Comparison of ENCODE assay signal across 20 cellular contexts in genomic region chr2:62568074-62568473, GRCh38.
DNase-seq lines count a peak whose midpoint lies in the region; ATAC-seq, FAIRE-seq and TF ChIP-seq lines count a peak whose summit lies in the region.
"Had no signal": no experiment of that assay in that cellular context is flagged by ENCODE, and none has a peak within 500 bp of the region (broad histone marks: within the 10 kb centered on the region; RNA-seq: fewer than 3 reads in every experiment).

No MANE protein-coding gene starts in this region.

- H2AFZ ChIP-seq in SK-N-SH (ENCODE audit: low read depth), result peak overlapping the region; percentile 53; the same call in 1 of the 2 replicates

- peaks cover 44% of the 10 kb centered on the region for H3K27me3 Mint-ChIP-seq in nephron (ENCODE audit: low read depth)

- TF ChIP-seq EP300 in A549 (IDR thresholded peaks at IDR 0.05), result no peak
- TF ChIP-seq EP300 in SK-N-SH (IDR thresholded peaks at IDR 0.05; ENCODE audit: borderline replicate concordance in 1 of 2, low read depth in 1 of 2, low read length in 1 of 2), result no peak

- H3K36me3 ChIP-seq in SK-N-SH (replicated peaks in 1 of 2; ENCODE audit: control insufficient read depth in 1 of 2, insufficient read depth in 2 of 2, low read length in 1 of 2), result no peaks in the 10 kb centered on the region

- H3K4me1 Mint-ChIP-seq in nephron, result peaks cover 33% of the 10 kb centered on the region
- H3K4me1 Mint-ChIP-seq: CD4-positive, CD25-positive, alpha-beta regulatory T cell had no signal

- POLR2A ChIA-PET in A549 (lab: Yijun Ruan, JAX) (no interaction called here), SK-N-SH (lab: Yijun Ruan, JAX) (no interaction called here)

- in situ Hi-C loops in G401 (cut with HindIII; ENCODE audit: low sequenced_read_pairs), result no loop called here

- H3K27ac ChIP-seq in A549, result peak overlapping the region; percentile 80 to 96
- H3K27ac ChIP-seq in SK-N-SH (ENCODE audit: low read depth in 2 of 2, low read length in 1 of 2), result peak overlapping the region in 1 of 2 experiments; percentile 50; a peak in 2 of 4 replicates
- H3K27ac ChIP-seq: HL-60 had no signal

- TF ChIP-seq CTCF in A549 (IDR thresholded peaks at IDR 0.05) (no peak), SK-N-SH (IDR thresholded peaks at IDR 0.05) (no peak), nephron (IDR thresholded peaks at IDR 0.05; ENCODE audit: unreplicated experiment in 3 of 3) (no peak)

- ATAC-seq in A549, result no peak
- ATAC-seq in GM18858 (IDR thresholded peaks at IDR 0.05; ENCODE audit: unreplicated experiment), result no peak
- ATAC-seq: GM12878 had no signal

- H3K4me2 ChIP-seq in A549 (peak overlapping the region; percentile 4; the same call in 1 of the 3 replicates), SK-N-SH (peak overlapping the region; percentile 5; the same call in 1 of the 2 replicates)

- H3K79me2 ChIP-seq in SK-N-SH (ENCODE audit: insufficient read depth), result no peaks in the 10 kb centered on the region

- H3K9me3 ChIP-seq in A549 (no peaks in the 10 kb centered on the region), SK-N-SH (no peaks in the 10 kb centered on the region)

- H3K27me3 ChIP-seq in SK-N-SH (ENCODE audit: insufficient read depth), result no peaks in the 10 kb centered on the region

- 54% methylated on average over 1 of the region's 1 CpG for WGBS in A549 (ENCODE audit: missing lambda C conversion rate)
- WGBS in SK-N-SH (ENCODE audit: low lambda C conversion rate), result 17% methylated on average over 1 of the region's 1 CpG

- H3F3A ChIP-seq in SK-N-SH (replicated peaks; ENCODE audit: insufficient read depth), result no peaks in the 10 kb centered on the region

- no peaks in the 10 kb centered on the region for H3K36me3 Mint-ChIP-seq in nephron (ENCODE audit: low read depth)
- H3K36me3 Mint-ChIP-seq: CD4-positive, CD25-positive, alpha-beta regulatory T cell had no signal

- H3K27ac Mint-ChIP-seq in nephron, result peak overlapping the region in 2 of 3 experiments; percentile 1 to 48
- H3K27ac Mint-ChIP-seq: CD4-positive, CD25-positive, alpha-beta regulatory T cell; H9 had no signal

- no peaks in the 10 kb centered on the region for H3K9me3 Mint-ChIP-seq in nephron
- H3K9me3 Mint-ChIP-seq: H9 had no signal

- no peak for TF ChIP-seq POLR2A in A549 (IDR thresholded peaks at IDR 0.05; ENCODE audit: low read length)

- no peak for DNase-seq in A549 (ENCODE audit: low read depth in 1 of 2, low spot score in 1 of 2)
- DNase-seq in SK-N-SH, result no peak
- DNase-seq in fibroblast of gingiva (ENCODE audit: low read depth), result peak; percentile 5
- no peak for DNase-seq in G401 (ENCODE audit: low spot score)
- DNase-seq in NCI-H1092 (lab: John Stamatoyannopoulos, UW), result no peak
- no peak for DNase-seq in stimulated activated CD4-positive, alpha-beta T cell treated with anti-CD3 and anti-CD28 coated beads, Interleukin-4, amount 100 ng/mL, for 4 hours
- DNase-seq: CD4-positive, CD25-positive, alpha-beta regulatory T cell; DMS79; H9; KBM-7; MM.1S; NCI-H1092 treated with DMSO at 0.1 percent for 48 hours; NCI-H1436 treated with DMSO at 0.1 percent for 48 hours; NCI-H1930; NCI-H510A; NK-92 treated with Interleukin-12 subunit alpha and Interleukin-12 subunit beta, amount 100 ng/mL, for 24 hours had no signal

- no peaks in the 10 kb centered on the region for H3K9me2 ChIP-seq in SK-N-SH

- no peak overlapping the region for H3K9ac ChIP-seq in SK-N-SH

- peaks cover 57% of the 10 kb centered on the region for H3K4me1 ChIP-seq in A549
- H3K4me1 ChIP-seq in SK-N-SH (ENCODE audit: control insufficient read depth in 1 of 2, insufficient read depth in 2 of 2, low read depth in 1 of 2, low read length in 1 of 2), result 0 out of 4 replicates have a peak, but pooled peaks cover 0 to under 1% of the 10 kb centered on the region in 2 experiments

- no peak overlapping the region for H3K4me3 Mint-ChIP-seq in nephron
- H3K4me3 Mint-ChIP-seq: CD4-positive, CD25-positive, alpha-beta regulatory T cell; H9 had no signal

- TF ChIP-seq RAD21 in A549 (conservative IDR thresholded peaks at IDR 0.05 in 1 of 2, IDR thresholded peaks at IDR 0.05 in 1 of 2), result no peak
- no peak for TF ChIP-seq RAD21 in SK-N-SH (IDR thresholded peaks at IDR 0.05; ENCODE audit: low read length)

- H3K4me3 ChIP-seq in A549 (no peak overlapping the region), SK-N-SH (ENCODE audit: low read depth in 2 of 2, low read length in 1 of 2) (no peak overlapping the region)
- H3K4me3 ChIP-seq: GM12878 had no signal

- CTCF ChIA-PET in A549 (lab: Yijun Ruan, JAX) (interaction anchor here (1.2 to 2.2 kb wide), 4 partner anchors 10 to 207 kb away, joined by 3 to 12 read pairs (median 4); no protein-coding TSS in a partner anchor), SK-N-SH (lab: Yijun Ruan, JAX) (no interaction called here)

- no peaks in the 10 kb centered on the region for H4K20me1 ChIP-seq in SK-N-SH (ENCODE audit: insufficient read depth)

- FAIRE-seq in A549 (lab: Jason Lieb, UNC), result no peak
- FAIRE-seq: GM12878 had no signal

TF ChIP-seq in A549, 52 proteins besides CTCF, POLR2A, EP300 and RAD21:
- TF ChIP-seq MAZ (IDR thresholded peaks at IDR 0.05; ENCODE audit: borderline replicate concordance, low read depth, low read length), result no peak

TF ChIP-seq in SK-N-SH, 30 proteins besides CTCF, POLR2A, EP300 and RAD21:
- TF ChIP-seq NFIC (IDR thresholded peaks at IDR 0.05; ENCODE audit: borderline replicate concordance), result peak; percentile 70; the same call in 1 of the 2 replicates
- no peak for TF ChIP-seq NRF1 (IDR thresholded peaks at IDR 0.05; ENCODE audit: low read depth, low read length)
- no peak for TF ChIP-seq MAX (IDR thresholded peaks at IDR 0.05; ENCODE audit: low read depth)
- no peak for TF ChIP-seq SMC3 (IDR thresholded peaks at IDR 0.05; ENCODE audit: low read depth, low read length)
- no peak for TF ChIP-seq FOXM1 (IDR thresholded peaks at IDR 0.05; ENCODE audit: low read depth)
- TF ChIP-seq IRF3 (IDR thresholded peaks at IDR 0.05; ENCODE audit: low read depth, low read length), result no peak
- TF ChIP-seq EZH2phosphoT487 (IDR thresholded peaks at IDR 0.05; ENCODE audit: borderline replicate concordance, low read depth), result no peak
- no peak for TF ChIP-seq REST (IDR thresholded peaks at IDR 0.05; ENCODE audit: low read depth, low read length)
- no peak for TF ChIP-seq SIN3A (IDR thresholded peaks at IDR 0.05; ENCODE audit: borderline replicate concordance, low read depth, low read length)
- no peak for TF ChIP-seq MXI1 (IDR thresholded peaks at IDR 0.05; ENCODE audit: low read depth, low read length)
- TF ChIP-seq PBX3 (IDR thresholded peaks at IDR 0.05), result peak; percentile 77

Comparison
In these comparisons a context has a peak if more than half of its experiments do, and no peak if none do; other contexts are left out.
1. Of the 12 proteins assayed by ChIP-seq in both A549 and SK-N-SH: peak only in A549: none; only in SK-N-SH: PBX3; in both: none; in neither: 11.